8 cellular contexts compared by ENCODE assay signal in genomic region chr17:68036304-68037147, GRCh38. TPM values are rescaled to one million over a fixed set of nuclear protein-coding genes. Genes with fewer than 3 reads are reported as not detected.
DNase-seq lines count a peak whose midpoint lies in the region; ATAC-seq and TF ChIP-seq lines count a peak whose summit lies in the region.

No MANE protein-coding gene starts in this region.

- H3K27me3 Mint-ChIP-seq in CD14-positive monocyte (ENCODE audit: low read depth in 3 of 3) (peaks cover 1 to 2% (median 1%) of the 10 kb centered on the region in 3 donors), MCF 10A (ENCODE audit: insufficient read depth, unreplicated experiment) (no peaks in the 10 kb centered on the region), mesothelial cell of epicardium (ENCODE audit: low read depth) (no peaks in the 10 kb centered on the region)

- peaks cover 27 to 36% of the 10 kb centered on the region in 2 donors for H3K36me3 Mint-ChIP-seq in CD14-positive monocyte
- peaks cover 43% of the 10 kb centered on the region for H3K36me3 Mint-ChIP-seq in MCF 10A (ENCODE audit: insufficient read depth, unreplicated experiment)
- H3K36me3 Mint-ChIP-seq in mesothelial cell of epicardium, result peaks cover 14% of the 10 kb centered on the region

- DNase-seq in CD14-positive monocyte (ENCODE audit: low spot score) (no peak), MCF 10A (ENCODE audit: unreplicated experiment) (no peak), mesothelial cell of epicardium (ENCODE audit: low spot score in 2 of 2, unreplicated experiment in 2 of 2) (no peak), OCI-M2 (lab: John Stamatoyannopoulos, UW; ENCODE audit: unreplicated experiment) (no peak), GM19238 (ENCODE audit: insufficient read length, low spot score) (no peak)
- no peak for DNase-seq in activated CD8-positive, alpha-beta memory T cell treated with anti-CD3 and anti-CD28 coated beads, Interleukin-2, amount 50 U/mL, for 48 hours

- H3K4me3 Mint-ChIP-seq in CD14-positive monocyte (peak overlapping the region; percentile 94 to 97), MCF 10A (ENCODE audit: unreplicated experiment) (peak overlapping the region; percentile 86), mesothelial cell of epicardium (peak overlapping the region; percentile 96)

- H3K9me3 Mint-ChIP-seq in CD14-positive monocyte (peaks cover 0 to 4% (median 0%) of the 10 kb centered on the region in 7 donors), MCF 10A (ENCODE audit: unreplicated experiment) (no peaks in the 10 kb centered on the region), mesothelial cell of epicardium (no peaks in the 10 kb centered on the region)

- H3K27ac Mint-ChIP-seq in CD14-positive monocyte (peak overlapping the region; percentile 85 to 95 (median 91)), MCF 10A (ENCODE audit: low read depth, unreplicated experiment) (peak overlapping the region; percentile 81), mesothelial cell of epicardium (peak overlapping the region; percentile 96)

- H3K9me3 ChIP-seq in HUES64 (ENCODE audit: insufficient read depth, low read depth, low read length), result no peaks in the 10 kb centered on the region

- H3K4me1 Mint-ChIP-seq in CD14-positive monocyte (peaks cover 15% of the 10 kb centered on the region), MCF 10A (ENCODE audit: insufficient read depth, unreplicated experiment) (no peaks in the 10 kb centered on the region), mesothelial cell of epicardium (peaks cover 30% of the 10 kb centered on the region)

- TF ChIP-seq CTCF in CD14-positive monocyte (IDR thresholded peaks at IDR 0.05) (no peak), MCF 10A (IDR thresholded peaks at IDR 0.05; ENCODE audit: unreplicated experiment) (no peak), mesothelial cell of epicardium (IDR thresholded peaks at IDR 0.05; ENCODE audit: unreplicated experiment) (no peak)

- CTCF ChIA-PET in MCF 10A (lab: Yijun Ruan, JAX), result interaction anchor here (0.7 to 1.1 kb wide), 2 partner anchors 21 to 165 kb away, joined by 4 to 7 read pairs; no protein-coding TSS in a partner anchor

- no peaks in the 10 kb centered on the region for H3K27me3 ChIP-seq in HUES64 (ENCODE audit: insufficient read depth, low read length)

- POLR2A ChIA-PET in MCF 10A (lab: Yijun Ruan, JAX), result interaction anchor here (0.6 to 4.8 kb wide), 12 partner anchors 9 to 715 kb away, joined by 3 to 33 read pairs (median 6); partner anchors contain the start of genes C17orf58 and WIPI1

- no peak for ATAC-seq in HG03520 (IDR thresholded peaks at IDR 0.05; ENCODE audit: unreplicated experiment)

- intact Hi-C loops in CD14-positive monocyte (cut with micrococcal nuclease), result loop anchor here in 1 of 2 donors (5.0 to 10.0 kb wide), 2 partner anchors 68 to 421 kb away; partner anchors contain the start of gene WIPI1
- intact Hi-C loops in MCF 10A (cut with micrococcal nuclease), result loop anchor here (10.0 kb wide), 1 partner anchor 68 kb away; no protein-coding TSS in a partner anchor

- H3K36me3 ChIP-seq in HUES64 (ENCODE audit: insufficient read depth, low read length), result peaks cover 53% of the 10 kb centered on the region

- peak overlapping the region; percentile 86 for H3K4me3 ChIP-seq in HUES64 (ENCODE audit: low read length)

- 11% methylated on average over 9 of the region's 11 CpGs for WGBS in HUES64

- H3K4me1 ChIP-seq in HUES64 (ENCODE audit: insufficient read depth, low read length), result peaks cover 13% of the 10 kb centered on the region

- H3K9ac ChIP-seq in HUES64 (ENCODE audit: low read depth, low read length), result peak overlapping the region; percentile 99

- H3K27ac ChIP-seq in HUES64 (ENCODE audit: low read depth, low read length), result peak overlapping the region; percentile 96; the same call in 1 of the 2 replicates

- no TSS peak for BruUV-seq in MCF 10A (replicated peaks; lab: Mats Ljungman, UMichigan)

RNA-seq across cellular contexts. Expression of gene KPNA2, which starts 1.0 kb away (rescaled TPM):
- 10 to 100 TPM; 23.2 TPM for polyA plus RNA-seq in CD14-positive monocyte
- 365 TPM for polyA plus RNA-seq in HUES64 (2013, experiment 1 of 2)
- polyA plus RNA-seq in HUES64 (2013, experiment 2 of 2), result 396 TPM
- 120 and 132 TPM in 2 replicates for total RNA-seq in MCF 10A (2022)
- 99.8 to 101 TPM (median 100 TPM) in 3 replicates for total RNA-seq in mesothelial cell of epicardium

RNA-seq across cellular contexts. Expression of gene C17orf58, which starts 40.3 kb away (rescaled TPM):
- polyA plus RNA-seq in CD14-positive monocyte, result 1 to 10 TPM; 4.0 to 6.7 TPM
- polyA plus RNA-seq in HUES64 (2013, experiment 1 of 2), result 16.0 TPM
- 20.2 TPM for polyA plus RNA-seq in HUES64 (2013, experiment 2 of 2)
- 9.5 and 12.9 TPM in 2 replicates for total RNA-seq in MCF 10A (2022)
- total RNA-seq in mesothelial cell of epicardium, result 5.6 to 6.6 TPM (median 6.5 TPM) in 3 replicates
